ENCODE assay signal across 24 cellular contexts in genomic region chr17:21163101-21163500, GRCh38. TPM values are rescaled to one million over a fixed set of nuclear protein-coding genes. Genes with fewer than 3 reads are reported as not detected.
A peak's percentile ranks its signal among the peaks of the same experiment; 100 is the strongest.
DNase-seq lines count a peak whose midpoint lies in the region; ATAC-seq and TF ChIP-seq lines count a peak whose summit lies in the region.
"Had no signal": no experiment of that assay in that cellular context is flagged by ENCODE, and none has a peak within 500 bp of the region (broad histone marks: within the 10 kb centered on the region; RNA-seq: fewer than 3 reads in every experiment).

No MANE protein-coding gene starts in this region.

- 93 to 94% methylated on average over 5 to 6 of the region's 6 CpGs for WGBS in GM23248 (ENCODE audit: low coverage in 1 of 2, low lambda C conversion rate in 2 of 2, missing lambda C conversion rate in 2 of 2), 2 experiments

- H3K27ac ChIP-seq in GM23248 (peak overlapping the region; percentile 97), ascending aorta (peak overlapping the region; percentile 60 to 68), lower lobe of right lung (peak overlapping the region; percentile 19), gastrocnemius medialis (peak overlapping the region; percentile 92 to 98 (median 96))
- H3K27ac ChIP-seq: PC-9 had no signal

- intact Hi-C loops in ascending aorta (cut with DNase I) (loop anchor here (5.0 kb wide), 1 partner anchor 114 kb away; no protein-coding TSS in a partner anchor), lower lobe of right lung (cut with DNase I) (no loop called here), gastrocnemius medialis (cut with DNase I; ENCODE audit: low total_unique reads) (no loop called here)

- H3K9me2 ChIP-seq in GM23248 (ENCODE audit: insufficient read depth), result no peaks in the 10 kb centered on the region

- H3K36me3 ChIP-seq in GM23248 (ENCODE audit: low read depth), result no peaks in the 10 kb centered on the region
- H3K36me3 ChIP-seq in ascending aorta, result no peaks in the 10 kb centered on the region
- H3K36me3 ChIP-seq in lower lobe of right lung, result no peaks in the 10 kb centered on the region
- H3K36me3 ChIP-seq in gastrocnemius medialis, result no peaks in the 10 kb centered on the region
- H3K36me3 ChIP-seq: breast epithelium, thyroid gland had no signal

- H3K4me3 ChIP-seq in GM23248, result no peak overlapping the region
- H3K4me3 ChIP-seq in ascending aorta, result no peak overlapping the region
- H3K4me3 ChIP-seq in lower lobe of right lung, result no peak overlapping the region
- H3K4me3 ChIP-seq in gastrocnemius medialis, result no peak overlapping the region
- H3K4me3 ChIP-seq: breast epithelium, lung, PC-9, thyroid gland had no signal

- ATAC-seq in lower lobe of right lung (no peak), gastrocnemius medialis (no peak), HG03280 (IDR thresholded peaks at IDR 0.05; ENCODE audit: unreplicated experiment) (no peak)
- ATAC-seq: Right ventricle myocardium inferior; stimulated activated naive CD8-positive, alpha-beta T cell treated with anti-CD3 and anti-CD28 coated beads, Interleukin-15, amount 100 ng/mL, for 72 hours had no signal

- H2AFZ ChIP-seq in GM23248, result no peak overlapping the region
- H2AFZ ChIP-seq: PC-9 had no signal

- in situ Hi-C loops in GM23248 (cut with MboI) (loop anchor here (10.0 kb wide), 1 partner anchor 72 kb away; no protein-coding TSS in a partner anchor), gastrocnemius medialis (cut with MboI; ENCODE audit: low sequenced_read_pairs in 4 of 4) (no loop called here)

- TF ChIP-seq CTCF in ascending aorta (IDR thresholded peaks at IDR 0.05) (no peak), lower lobe of right lung (IDR thresholded peaks at IDR 0.05) (no peak), gastrocnemius medialis (IDR thresholded peaks at IDR 0.05 in 4 of 5, conservative IDR thresholded peaks at IDR 0.05 in 1 of 5) (peak in 1 of 5 experiments; percentile 25)

- peaks cover 60% of the 10 kb centered on the region for H3K4me1 ChIP-seq in GM23248 (ENCODE audit: insufficient read depth)
- peaks cover 13 to 49% of the 10 kb centered on the region in 2 donors for H3K4me1 ChIP-seq in ascending aorta
- H3K4me1 ChIP-seq in lower lobe of right lung, result peaks cover 46% of the 10 kb centered on the region
- H3K4me1 ChIP-seq in gastrocnemius medialis, result peaks cover 65 to 68% of the 10 kb centered on the region in 2 donors
- H3K4me1 ChIP-seq: breast epithelium had no signal

- H3K9me3 ChIP-seq in GM23248 (ENCODE audit: low read depth), result no peaks in the 10 kb centered on the region
- no peaks in the 10 kb centered on the region for H3K9me3 ChIP-seq in ascending aorta
- H3K9me3 ChIP-seq in lower lobe of right lung, result no peaks in the 10 kb centered on the region
- no peaks in the 10 kb centered on the region for H3K9me3 ChIP-seq in gastrocnemius medialis
- H3K9me3 ChIP-seq: breast epithelium, thyroid gland had no signal

- H3F3A ChIP-seq in GM23248 (ENCODE audit: insufficient read depth), result peaks cover 36% of the 10 kb centered on the region

- DNase-seq in GM23248 (no peak), ascending aorta (ENCODE audit: low spot score in 2 of 2) (no peak), lower lobe of right lung (no peak), gastrocnemius medialis (no peak), HuH-7.5 (ENCODE audit: low spot score) (no peak), NCI-H2029 (lab: John Stamatoyannopoulos, UW) (no peak)
- no peak for DNase-seq in activated CD8-positive, alpha-beta memory T cell treated with anti-CD3 and anti-CD28 coated beads, Interleukin-2, amount 50 U/mL, for 48 hours
- DNase-seq: activated CD4-positive, alpha-beta T cell treated with anti-CD3 and anti-CD28 coated beads, Interleukin-2, amount 50 U/mL, for 4 hours; activated naive CD4-positive, alpha-beta T cell treated with anti-CD3 and anti-CD28 coated beads, Interleukin-2, amount 10 ng/mL, durations not matched to agents 7 days and 5 days; amniotic stem cell; islet precursor cell; NCI-H1092; NCI-H187 treated with DMSO at 0.1 percent for 48 hours; NCI-H526; PC-9; stimulated activated CD4-positive, alpha-beta T cell treated with anti-CD3 and anti-CD28 coated beads, Interleukin-1b, Interleukin-23, amount 100 ng/mL, for 48 hours; stimulated activated CD8-positive, alpha-beta memory T cell treated with anti-CD3 and anti-CD28 coated beads, Interleukin-4, amount 100 ng/mL, for 48 hours; stimulated activated naive CD8-positive, alpha-beta T cell treated with anti-CD3 and anti-CD28 coated beads, Interleukin-15, amount 100 ng/mL, for 72 hours; SW 1271; thyroid gland had no signal

- no peak overlapping the region for H3K4me2 ChIP-seq in GM23248 (ENCODE audit: unreplicated experiment)
- H3K4me2 ChIP-seq: PC-9 had no signal

- peak overlapping the region; percentile 79 for H3K9ac ChIP-seq in GM23248

- H4K20me1 ChIP-seq in GM23248 (ENCODE audit: insufficient read depth), result no peaks in the 10 kb centered on the region

- no peak for TF ChIP-seq POLR2A in gastrocnemius medialis (IDR thresholded peaks at IDR 0.05)

- peaks cover 17% of the 10 kb centered on the region; the same call in 1 of the 2 replicates for H3K79me2 ChIP-seq in GM23248 (ENCODE audit: insufficient read depth)

- H3K27me3 ChIP-seq in GM23248 (replicated peaks; ENCODE audit: insufficient read depth) (no peaks in the 10 kb centered on the region), ascending aorta (no peaks in the 10 kb centered on the region), lower lobe of right lung (ENCODE audit: low read depth) (no peaks in the 10 kb centered on the region), gastrocnemius medialis (no peaks in the 10 kb centered on the region)
- H3K27me3 ChIP-seq: breast epithelium, thyroid gland had no signal

RNA-seq across cellular contexts. Expression of gene DHRS7B, which starts 36.3 kb away (rescaled TPM):
- total RNA-seq in GM23248 (2014; rRNA removed; shearing (Covaris generic)), result 34.7 and 34.8 TPM in 2 replicates
- 36.9 and 37.3 TPM in 2 replicates for polyA plus RNA-seq in GM23248 (2016; fragmentation: Nextera tagmentation; extraction: Ambion mirVana)
- total RNA-seq in ascending aorta (89.5 TPM), lower lobe of right lung (20.9 TPM), gastrocnemius medialis (10 to 100 TPM; 35.7 to 73.2 (median 43.2) TPM)

RNA-seq across cellular contexts. Expression of gene TMEM11, which starts 50.9 kb away (rescaled TPM):
- total RNA-seq in GM23248 (2014; rRNA removed; shearing (Covaris generic)), result 18.2 and 29.4 TPM in 2 replicates
- polyA plus RNA-seq in GM23248 (2016; fragmentation: Nextera tagmentation; extraction: Ambion mirVana), result 66.5 and 66.9 TPM in 2 replicates
- total RNA-seq in ascending aorta, result 25.7 TPM
- total RNA-seq in lower lobe of right lung, result 20.2 TPM
- 100 to 1,000 TPM in 2 of 4 donors, 10 to 100 TPM in 2; 70.6 to 131 (median 90.9) TPM for total RNA-seq in gastrocnemius medialis

Comparison
In these comparisons a context has a peak if more than half of its experiments do, and no peak if none do; other contexts are left out.
1. H3K27ac ChIP-seq: peak in every context shown above with its lines; median percentile 97 in GM23248; 96 in gastrocnemius medialis; 64 in ascending aorta; 19 in lower lobe of right lung.